In genomic region chr5:160175438-160176218, GRCh38 we compare ENCODE assay signal across 13 cellular contexts. TPM values are rescaled to one million over a fixed set of nuclear protein-coding genes. Genes with fewer than 3 reads are reported as not detected.
DNase-seq lines count a peak whose midpoint lies in the region; ATAC-seq and TF ChIP-seq lines count a peak whose summit lies in the region.
"Had no signal": no experiment of that assay in that cellular context is flagged by ENCODE, and none has a peak within 500 bp of the region (broad histone marks: within the 10 kb centered on the region; RNA-seq: fewer than 3 reads in every experiment).

No MANE protein-coding gene starts in this region.

- in situ Hi-C loops in SK-MEL-5 (cut with HindIII; ENCODE audit: low pct_unique_long_range_greater_than_20kb, low sequenced_read_pairs) = no loop called here

- no peak overlapping the region for H3K9ac ChIP-seq in rectal smooth muscle tissue (ENCODE audit: low read length)

- ATAC-seq in HG03521 (IDR thresholded peaks at IDR 0.05; ENCODE audit: unreplicated experiment) = no peak
- ATAC-seq: HCT116 had no signal

- H3K27ac ChIP-seq in rectal smooth muscle tissue (ENCODE audit: low read depth, low read length) = no peak overlapping the region
- H3K27ac ChIP-seq: VCaP had no signal

- TF ChIP-seq CTCF in glutamatergic neuron (IDR thresholded peaks at IDR 0.05; ENCODE audit: partially characterized antibody, unreplicated experiment) (no peak), progenitor cell of endocrine pancreas (IDR thresholded peaks at IDR 0.05; ENCODE audit: unreplicated experiment) (no peak), lower leg skin (IDR thresholded peaks at IDR 0.05) (no peak)

- H3K4me1 Mint-ChIP-seq in glutamatergic neuron (ENCODE audit: low read depth, unreplicated experiment) (peaks cover 33% of the 10 kb centered on the region), progenitor cell of endocrine pancreas (ENCODE audit: low read depth) (peaks cover 9% of the 10 kb centered on the region)
- H3K4me1 Mint-ChIP-seq: central memory CD8-positive, alpha-beta T cell had no signal

- no peak for TF ChIP-seq POLR2A in lower leg skin (IDR thresholded peaks at IDR 0.05)

- no peaks in the 10 kb centered on the region for H3K36me3 ChIP-seq in rectal smooth muscle tissue (ENCODE audit: control insufficient read depth, insufficient read depth, low read length)

- H3K4me3 ChIP-seq in rectal smooth muscle tissue (ENCODE audit: low read length) = peak overlapping the region; percentile 2
- H3K4me3 ChIP-seq in lower leg skin (ENCODE audit: low read depth, poor library complexity, severe bottlenecking) = no peak overlapping the region

- H3K27ac Mint-ChIP-seq in glutamatergic neuron (ENCODE audit: unreplicated experiment) (peak overlapping the region; percentile 44), progenitor cell of endocrine pancreas (no peak overlapping the region)

- intact Hi-C loops in lower leg skin (cut with DNase I; ENCODE audit: low total_unique reads) = no loop called here

- peaks cover 3% of the 10 kb centered on the region for H3K9me3 Mint-ChIP-seq in glutamatergic neuron (ENCODE audit: unreplicated experiment)
- H3K9me3 Mint-ChIP-seq in progenitor cell of endocrine pancreas (ENCODE audit: low read depth) = no peaks in the 10 kb centered on the region
- H3K9me3 Mint-ChIP-seq: central memory CD8-positive, alpha-beta T cell had no signal

- DNase-seq in H4 (ENCODE audit: low spot score) (peak; percentile 63), SK-MEL-5 (ENCODE audit: low read depth, low spot score) (peak; percentile 64), glutamatergic neuron (no peak), progenitor cell of endocrine pancreas (ENCODE audit: low spot score, unreplicated experiment) (no peak), lower leg skin (ENCODE audit: low spot score in 2 of 2) (no peak), ureter (ENCODE audit: low spot score) (no peak)
- DNase-seq: Kasumi-1 had no signal

- H3K27me3 Mint-ChIP-seq in glutamatergic neuron (ENCODE audit: unreplicated experiment) (no peaks in the 10 kb centered on the region), progenitor cell of endocrine pancreas (peaks cover 3% of the 10 kb centered on the region)

- H3K27me3 ChIP-seq in rectal smooth muscle tissue (ENCODE audit: control insufficient read depth, insufficient read depth, low read length) = no peaks in the 10 kb centered on the region

- H3K4me1 ChIP-seq in rectal smooth muscle tissue (ENCODE audit: control insufficient read depth, insufficient read depth, low read length) = peaks cover 7% of the 10 kb centered on the region

- 47 to 48% methylated on average over 17 to 18 of the region's 18 CpGs for WGBS in lower leg skin, 2 donors

- no peak overlapping the region for H3K4me3 Mint-ChIP-seq in glutamatergic neuron (ENCODE audit: unreplicated experiment)
- H3K4me3 Mint-ChIP-seq in progenitor cell of endocrine pancreas (ENCODE audit: low read depth) = no peak overlapping the region
- H3K4me3 Mint-ChIP-seq: central memory CD8-positive, alpha-beta T cell had no signal

- H3K36me3 Mint-ChIP-seq in glutamatergic neuron (ENCODE audit: unreplicated experiment) = no peaks in the 10 kb centered on the region
- H3K36me3 Mint-ChIP-seq in progenitor cell of endocrine pancreas (ENCODE audit: insufficient read depth) = no peaks in the 10 kb centered on the region

RNA-seq across cellular contexts. Expression of gene FABP6, which starts 53.7 kb away (rescaled TPM):
- total RNA-seq in H4 (2014; rRNA removed; shearing (Covaris generic)) = 2.4 TPM in 1 of 2 replicates, not detected in the other
- total RNA-seq in SK-MEL-5 (2014; rRNA removed; shearing (Covaris generic)) = 3.0 and 3.4 TPM in 2 replicates
- 2.0 and 2.4 TPM in 2 replicates for polyA plus RNA-seq in SK-MEL-5 (2015; cell fraction: cytosol; rRNA removed)
- polyA plus RNA-seq in SK-MEL-5 (2015; cell fraction: nucleus; rRNA removed) = 1.5 TPM in 1 of 2 replicates, not detected in the other
- total RNA-seq in glutamatergic neuron (ENCODE audit: unreplicated experiment) = 7.7 TPM
- 0.55 TPM in 1 of 2 replicates, not detected in the other for total RNA-seq in progenitor cell of endocrine pancreas
- 1 to 10 TPM in 1 of 4 donors, not detected in 3; 1.0 TPM for total RNA-seq in lower leg skin
- 6.2 TPM for total RNA-seq in ureter
- total RNA-seq: lung microvascular endothelial cell had no signal

RNA-seq across cellular contexts. Expression of gene PWWP2A, which starts 56.4 kb away (rescaled TPM):
- 8.9 and 9.1 TPM in 2 replicates for total RNA-seq in H4 (2014; rRNA removed; shearing (Covaris generic))
- 8.1 and 8.8 TPM in 2 replicates for total RNA-seq in SK-MEL-5 (2014; rRNA removed; shearing (Covaris generic))
- 6.3 and 9.5 TPM in 2 replicates for polyA plus RNA-seq in SK-MEL-5 (2015; cell fraction: cytosol; rRNA removed)
- polyA plus RNA-seq in SK-MEL-5 (2015; cell fraction: nucleus; rRNA removed) = 18.5 and 21.8 TPM in 2 replicates
- total RNA-seq in glutamatergic neuron (ENCODE audit: unreplicated experiment) (75.7 TPM), progenitor cell of endocrine pancreas (33.3 and 42.7 TPM in 2 replicates), lower leg skin (10 to 100 TPM; 43.3 to 46.9 (median 46.4) TPM), ureter (34.7 TPM)

Comparison
In these comparisons a context has a peak if more than half of its experiments do, and no peak if none do; other contexts are left out.
1. DNase-seq: peak in H4 (single experiment) and SK-MEL-5 (single experiment); none in glutamatergic neuron (single experiment), progenitor cell of endocrine pancreas (single experiment), lower leg skin (0 of 2) and ureter (single experiment).